Comparison of ENCODE assay signal across 17 cellular contexts in the genomic region with DNA sequence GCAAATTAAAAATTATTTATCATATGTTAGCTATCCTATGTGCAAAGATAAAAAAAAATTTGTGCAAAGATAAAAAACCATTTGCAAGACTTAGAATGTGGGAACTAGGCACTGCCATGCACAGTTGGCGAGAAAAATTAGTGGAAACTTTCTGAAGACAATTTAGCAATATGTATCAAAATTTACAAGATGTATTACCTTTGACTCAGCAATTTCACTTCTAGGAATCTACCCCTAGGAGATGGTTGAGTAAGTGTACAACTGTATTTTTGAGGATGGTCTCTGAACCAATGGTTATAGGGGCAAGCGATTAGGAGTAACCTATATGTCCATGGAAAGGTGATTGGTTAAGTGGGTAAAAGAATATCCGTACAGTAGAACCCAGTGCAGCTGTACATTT.
DNase-seq lines count a peak whose midpoint lies in the region; ATAC-seq and TF ChIP-seq lines count a peak whose summit lies in the region.
"Had no signal": no experiment of that assay in that cellular context is flagged by ENCODE, and none has a peak within 500 bp of the region (broad histone marks: within the 10 kb centered on the region; RNA-seq: fewer than 3 reads in every experiment).

No MANE protein-coding gene starts in this region.

- intact Hi-C loops in IMR-90 (cut with micrococcal nuclease): no loop called here
- intact Hi-C loops in activated CD8-positive, alpha-beta T cell treated with anti-CD3 and anti-CD28 coated beads for 36 hours (cut with micrococcal nuclease): no loop called here

- H3K9me3 ChIP-seq in IMR-90 (ENCODE audit: control insufficient read depth, insufficient read depth, low read length) (no peaks in the 10 kb centered on the region), RWPE2 (ENCODE audit: severe bottlenecking) (no peaks in the 10 kb centered on the region), neuronal stem cell (replicated peaks in 1 of 2; ENCODE audit: control insufficient read depth in 2 of 2, insufficient read depth in 1 of 2, low read depth in 1 of 2, low read length in 2 of 2) (no peaks in the 10 kb centered on the region)

- DNase-seq in IMR-90 (no peak), RWPE2 (ENCODE audit: low spot score) (no peak), NCI-H2227 treated with DMSO at 0.1 percent for 48 hours (lab: John Stamatoyannopoulos, UW) (no peak), neuronal stem cell (ENCODE audit: low spot score) (no peak)
- DNase-seq in activated CD8-positive, alpha-beta T cell treated with anti-CD3 and anti-CD28 coated beads for 36 hours: no peak
- DNase-seq: Calu3; CD8-positive, alpha-beta T cell; DMS53; DND-41; EL; GOT3; H9 had no signal

- peaks cover 15% of the 10 kb centered on the region for H3K4me1 Mint-ChIP-seq in nephron
- peaks cover 3% of the 10 kb centered on the region for H3K4me1 Mint-ChIP-seq in activated CD8-positive, alpha-beta T cell treated with anti-CD3 and anti-CD28 coated beads for 36 hours (ENCODE audit: low read depth)
- H3K4me1 Mint-ChIP-seq: B cell had no signal

- H3K4me1 ChIP-seq in ACC112 (ENCODE audit: control insufficient read depth, insufficient read depth, low read length, unreplicated experiment) (peaks cover 47% of the 10 kb centered on the region), IMR-90 (ENCODE audit: control insufficient read depth, insufficient read depth, low read length) (peaks cover 13% of the 10 kb centered on the region), RWPE2 (ENCODE audit: insufficient read depth, poor library complexity, severe bottlenecking) (peaks cover 12% of the 10 kb centered on the region), neuronal stem cell (ENCODE audit: control insufficient read depth in 2 of 2, insufficient read depth in 1 of 2, low read depth in 1 of 2, low read length in 2 of 2) (peaks cover 2 to 3% of the 10 kb centered on the region in 2 donors)

- H2BK20ac ChIP-seq in IMR-90 (ENCODE audit: low read depth, low read length): no peak overlapping the region

- H2BK5ac ChIP-seq in IMR-90 (ENCODE audit: low read depth, low read length, poor library complexity, severe bottlenecking) (no peak overlapping the region), neuronal stem cell (ENCODE audit: low read length) (no peak overlapping the region)

- H3K4me3 Mint-ChIP-seq in nephron: no peak overlapping the region
- no peak overlapping the region for H3K4me3 Mint-ChIP-seq in activated CD8-positive, alpha-beta T cell treated with anti-CD3 and anti-CD28 coated beads for 36 hours
- H3K4me3 Mint-ChIP-seq: B cell; CD8-positive, alpha-beta T cell; H9 had no signal

- H2BK120ac ChIP-seq in IMR-90 (ENCODE audit: low read depth, low read length): no peak overlapping the region
- H2BK120ac ChIP-seq in neuronal stem cell (ENCODE audit: low read depth, low read length): no peak overlapping the region

- no peak overlapping the region for H4K91ac ChIP-seq in IMR-90 (ENCODE audit: insufficient read depth, low read depth, low read length)
- H4K91ac ChIP-seq in neuronal stem cell (ENCODE audit: low read depth, low read length, poor library complexity): no peak overlapping the region

- no peak for TF ChIP-seq RAD21 in IMR-90 (IDR thresholded peaks at IDR 0.05; ENCODE audit: low read length)

- no peak overlapping the region for H3K56ac ChIP-seq in IMR-90 (ENCODE audit: extremely low read depth, insufficient read depth, low read length)

- H3K27ac ChIP-seq in ACC112 (ENCODE audit: low read depth, low read length) (peak overlapping the region; percentile 63), IMR-90 (ENCODE audit: insufficient read depth, low read length) (no peak overlapping the region), RWPE2 (ENCODE audit: poor library complexity, severe bottlenecking) (peak overlapping the region; percentile 49), neuronal stem cell (replicated peaks; ENCODE audit: low read length) (no peak overlapping the region)
- H3K27ac ChIP-seq: BLaER1 treated with 17β-estradiol and CSF1 and Interleukin-3, amounts not matched to agents 10 nM and 100 nM had no signal

- H4K5ac ChIP-seq in IMR-90 (ENCODE audit: low read depth, low read length): no peak overlapping the region

- POLR2A ChIA-PET in IMR-90 (lab: Charles Lee; ENCODE audit: unreplicated experiment): no interaction called here
- POLR2A ChIA-PET in activated CD8-positive, alpha-beta T cell treated with anti-CD3 and anti-CD28 coated beads for 36 hours (lab: Charles Lee): no interaction called here

- H3K79me2 ChIP-seq in ACC112 (ENCODE audit: control insufficient read depth, insufficient read depth, low read length, unreplicated experiment): no peaks in the 10 kb centered on the region

- H2AK5ac ChIP-seq in IMR-90 (ENCODE audit: low read depth, low read length): no peak overlapping the region
- H2AK5ac ChIP-seq in neuronal stem cell (ENCODE audit: low read depth, low read length): no peak overlapping the region

- ATAC-seq in IMR-90 (ENCODE audit: low read depth) (no peak), RWPE2 (ENCODE audit: low read depth) (no peak)
- no peak for ATAC-seq in activated CD8-positive, alpha-beta T cell treated with anti-CD3 and anti-CD28 coated beads for 36 hours
- ATAC-seq: CD8-positive, alpha-beta T cell; GM12878 had no signal

- H3K4me3 ChIP-seq in ACC112 (ENCODE audit: low read depth, low read length): no peak overlapping the region
- no peak overlapping the region for H3K4me3 ChIP-seq in IMR-90 (ENCODE audit: insufficient read depth, low read depth, low read length)
- H3K4me3 ChIP-seq in RWPE2 (ENCODE audit: severe bottlenecking): no peak overlapping the region
- H3K4me3 ChIP-seq in neuronal stem cell (ENCODE audit: low read length in 2 of 2): no peak overlapping the region
- H3K4me3 ChIP-seq: BLaER1 treated with 17β-estradiol and CSF1 and Interleukin-3, amounts not matched to agents 10 nM and 100 nM; GM12878 had no signal

- in situ Hi-C loops in IMR-90 (cut with MboI; ENCODE audit: low sequenced_read_pairs): no loop called here

- H2BK12ac ChIP-seq in neuronal stem cell (ENCODE audit: low read length): no peak overlapping the region

- no peak overlapping the region for H3K9ac ChIP-seq in IMR-90 (ENCODE audit: low read depth, low read length)
- no peak overlapping the region for H3K9ac ChIP-seq in neuronal stem cell (ENCODE audit: low read depth, low read length, poor library complexity)
- H3K9ac ChIP-seq: BLaER1 treated with 17β-estradiol and CSF1 and Interleukin-3, amounts not matched to agents 10 nM and 100 nM had no signal

- H3K36me3 ChIP-seq in ACC112 (ENCODE audit: insufficient read depth, low read length) (no peaks in the 10 kb centered on the region), IMR-90 (ENCODE audit: control insufficient read depth, insufficient read depth, low read length) (no peaks in the 10 kb centered on the region), RWPE2 (ENCODE audit: low read depth) (no peaks in the 10 kb centered on the region), neuronal stem cell (replicated peaks in 1 of 2; ENCODE audit: control insufficient read depth in 2 of 2, insufficient read depth in 2 of 2, low read length in 2 of 2) (no peaks in the 10 kb centered on the region)
- H3K36me3 ChIP-seq: BLaER1 treated with 17β-estradiol and CSF1 and Interleukin-3, amounts not matched to agents 10 nM and 100 nM had no signal

- H3K27me3 Mint-ChIP-seq in nephron (ENCODE audit: low read depth): no peaks in the 10 kb centered on the region
- H3K27me3 Mint-ChIP-seq in activated CD8-positive, alpha-beta T cell treated with anti-CD3 and anti-CD28 coated beads for 36 hours: peaks cover 10% of the 10 kb centered on the region

- TF ChIP-seq POLR2A in IMR-90 (IDR thresholded peaks at IDR 0.05; ENCODE audit: low read depth, low read length): no peak

- H3K79me1 ChIP-seq in IMR-90 (ENCODE audit: low read depth in 1 of 2, low read length in 2 of 2) (peaks cover 0 to 20% of the 10 kb centered on the region in 2 experiments; a peak in 2 of 4 replicates), neuronal stem cell (ENCODE audit: low read depth, low read length) (no peaks in the 10 kb centered on the region)

- H3K9me3 Mint-ChIP-seq in nephron: no peaks in the 10 kb centered on the region
- H3K9me3 Mint-ChIP-seq in activated CD8-positive, alpha-beta T cell treated with anti-CD3 and anti-CD28 coated beads for 36 hours: no peaks in the 10 kb centered on the region
- H3K9me3 Mint-ChIP-seq: CD8-positive, alpha-beta T cell; H9 had no signal

- WGBS in IMR-90 (ENCODE audit: extremely low coverage in 2 of 2, insufficient read length in 1 of 2), 2 experiments: no CpG with 5 or more reads among the region's 3 CpGs
- WGBS in neuronal stem cell (ENCODE audit: extremely low coverage in 2 of 2, insufficient read length in 2 of 2, insufficient replicate concordance in 1 of 2), 2 donors: no CpG with 5 or more reads among the region's 3 CpGs

- H3K4ac ChIP-seq in IMR-90 (ENCODE audit: low read depth, low read length) (no peak overlapping the region), neuronal stem cell (ENCODE audit: low read length) (no peak overlapping the region)

- H3K18ac ChIP-seq in IMR-90 (ENCODE audit: low read depth, low read length) (no peak overlapping the region), neuronal stem cell (ENCODE audit: low read length) (no peak overlapping the region)

- H2AK9ac ChIP-seq in IMR-90 (replicated peaks; ENCODE audit: low read depth, low read length, poor library complexity): no peak overlapping the region

- no peaks in the 10 kb centered on the region for H3K27me3 ChIP-seq in ACC112 (ENCODE audit: insufficient read depth, low read length)
- no peaks in the 10 kb centered on the region for H3K27me3 ChIP-seq in IMR-90 (ENCODE audit: control insufficient read depth, insufficient read depth, low read length)
- no peaks in the 10 kb centered on the region for H3K27me3 ChIP-seq in RWPE2 (ENCODE audit: insufficient read depth, poor library complexity, severe bottlenecking)
- H3K27me3 ChIP-seq in neuronal stem cell (ENCODE audit: control insufficient read depth in 3 of 3, insufficient read depth in 3 of 3, low read depth in 1 of 3, low read length in 3 of 3): no peaks in the 10 kb centered on the region
- H3K27me3 ChIP-seq: BLaER1 treated with 17β-estradiol and CSF1 and Interleukin-3, amounts not matched to agents 10 nM and 100 nM had no signal

- no peak overlapping the region for H4K8ac ChIP-seq in IMR-90 (ENCODE audit: low read depth in 2 of 2, low read length in 2 of 2)
- no peak overlapping the region for H4K8ac ChIP-seq in neuronal stem cell (ENCODE audit: low read depth, low read length)

- H2BK15ac ChIP-seq in IMR-90 (ENCODE audit: low read depth, low read length) (no peak overlapping the region), neuronal stem cell (ENCODE audit: low read length) (no peak overlapping the region)

- no TSS peak for BruUV-seq in IMR-90 (replicated peaks; lab: Mats Ljungman, UMichigan)

- peak overlapping the region in 2 of 3 experiments; percentile 16 to 72 for H3K27ac Mint-ChIP-seq in nephron
- no peak overlapping the region for H3K27ac Mint-ChIP-seq in activated CD8-positive, alpha-beta T cell treated with anti-CD3 and anti-CD28 coated beads for 36 hours
- H3K27ac Mint-ChIP-seq: B cell; CD8-positive, alpha-beta T cell; H9 had no signal

- H3K14ac ChIP-seq in IMR-90 (replicated peaks; ENCODE audit: low read depth, low read length) (no peak overlapping the region), neuronal stem cell (ENCODE audit: low read length) (no peak overlapping the region)

- TF ChIP-seq CTCF in IMR-90 (conservative IDR thresholded peaks at IDR 0.05; ENCODE audit: low read depth, low read length): no peak
- no peak for TF ChIP-seq CTCF in RWPE2 (IDR thresholded peaks at IDR 0.05; ENCODE audit: poor library complexity, severe bottlenecking)
- TF ChIP-seq CTCF in nephron (IDR thresholded peaks at IDR 0.05; ENCODE audit: unreplicated experiment in 3 of 3): no peak
- no peak for TF ChIP-seq CTCF in activated CD8-positive, alpha-beta T cell treated with anti-CD3 and anti-CD28 coated beads for 36 hours (IDR thresholded peaks at IDR 0.05)

- dilution Hi-C loops in IMR-90 (cut with HindIII; ENCODE audit: low sequenced_read_pairs, unreplicated experiment): no loop called here

- peaks cover 14% of the 10 kb centered on the region for H3K9me1 ChIP-seq in IMR-90 (ENCODE audit: insufficient read depth, low read length)

- H2AFZ ChIP-seq in ACC112 (ENCODE audit: low read length, unreplicated experiment) (no peak overlapping the region), IMR-90 (replicated peaks; ENCODE audit: low read length, poor library complexity) (no peak overlapping the region), neuronal stem cell (ENCODE audit: low read length) (no peak overlapping the region)

- CTCF ChIA-PET in IMR-90 (lab: Yijun Ruan, JAX): interaction anchor here (0.9 to 1.6 kb wide), 3 partner anchors 10 to 102 kb away, joined by 3 to 4 read pairs (median 3); no protein-coding TSS in a partner anchor
- CTCF ChIA-PET in activated CD8-positive, alpha-beta T cell treated with anti-CD3 and anti-CD28 coated beads for 36 hours (lab: Charles Lee): interaction anchor here (1.6 to 2.4 kb wide), 2 partner anchors 10 to 13 kb away, joined by 4 to 12 read pairs; no protein-coding TSS in a partner anchor

- H3K4me2 ChIP-seq in IMR-90 (ENCODE audit: low read depth, low read length) (no peak overlapping the region), neuronal stem cell (ENCODE audit: insufficient read depth, low read length, poor library complexity, severe bottlenecking) (no peak overlapping the region)

- H3K36me3 Mint-ChIP-seq in nephron (ENCODE audit: low read depth): peaks cover 5% of the 10 kb centered on the region
- no peaks in the 10 kb centered on the region for H3K36me3 Mint-ChIP-seq in activated CD8-positive, alpha-beta T cell treated with anti-CD3 and anti-CD28 coated beads for 36 hours (ENCODE audit: low read depth)
- H3K36me3 Mint-ChIP-seq: CD8-positive, alpha-beta T cell had no signal

- no peaks in the 10 kb centered on the region for H4K20me1 ChIP-seq in IMR-90 (ENCODE audit: insufficient read depth, low read length)
- H4K20me1 ChIP-seq: BLaER1 treated with 17β-estradiol and CSF1 and Interleukin-3, amounts not matched to agents 10 nM and 100 nM had no signal

- H3K23ac ChIP-seq in IMR-90 (ENCODE audit: low read depth, low read length) (no peak overlapping the region), neuronal stem cell (ENCODE audit: low read depth, low read length, poor library complexity) (no peak overlapping the region)

Comparison
In these comparisons a context has a peak if more than half of its experiments do, and no peak if none do; other contexts are left out.
1. H3K27ac ChIP-seq: peak in ACC112 (single experiment) and RWPE2 (single experiment); none in IMR-90 (single experiment) and neuronal stem cell (single experiment).